1 cellular context compared by ENCODE assay signal in the genomic region with DNA sequence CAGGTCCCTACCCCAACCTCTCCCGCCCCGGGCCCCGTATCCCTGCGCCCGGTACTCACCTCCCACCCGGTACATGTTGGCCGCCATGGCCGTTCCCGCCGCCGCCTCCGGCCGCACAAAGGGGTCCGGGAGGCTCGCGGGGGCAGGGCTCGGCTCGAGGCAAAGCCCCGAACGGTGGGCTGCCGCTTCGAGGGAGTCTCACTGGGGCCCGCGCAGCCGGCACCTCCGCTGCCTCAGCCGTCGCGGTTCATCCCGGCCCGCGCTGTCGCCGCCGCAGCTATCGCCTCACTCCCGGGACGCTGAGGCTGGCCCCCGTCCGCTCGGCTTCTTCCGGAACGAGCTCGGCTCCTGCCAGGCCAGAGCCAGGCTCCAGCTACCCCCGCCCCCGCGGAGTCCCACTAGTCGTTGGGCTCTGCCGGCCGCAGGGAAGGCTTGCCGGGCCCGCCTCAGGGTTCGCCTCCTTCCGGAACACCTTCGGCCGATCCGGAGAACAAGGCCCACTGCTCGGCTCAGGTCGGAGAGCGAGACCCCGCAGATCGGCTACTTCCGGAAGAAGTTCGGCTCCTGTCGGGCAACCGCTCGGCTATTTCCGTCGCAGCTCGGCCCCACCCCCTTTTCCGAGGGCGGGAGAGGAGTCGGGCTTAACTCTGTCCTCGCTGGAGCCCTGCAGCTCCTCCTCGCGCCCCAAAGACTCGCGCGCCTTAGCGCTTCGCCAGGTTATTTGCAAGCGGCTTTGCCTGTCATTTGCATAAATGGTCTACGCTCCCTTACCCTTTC.
TF ChIP-seq lines count a peak whose summit lies in the region.

TSS of gene MTA2 (minus strand) at position 502 of the 777 bp plus-strand sequence. CDS start at position 87, 415 bp downstream.

TF ChIP-seq in HEK293, 187 proteins besides CTCF, POLR2A, EP300 and RAD21 (continued from another document and continues in another):
- TF ChIP-seq ZNF529 (tag by site-specific recombination; IDR thresholded peaks at IDR 0.05; ENCODE audit: insufficient replicate concordance), result no peak
- no peak for TF ChIP-seq KLF7 (tag by site-specific recombination; IDR thresholded peaks at IDR 0.05; ENCODE audit: borderline replicate concordance)
- TF ChIP-seq SP2 (tag by site-specific recombination; IDR thresholded peaks at IDR 0.05), result peak; percentile 75
- TF ChIP-seq BCL11A (tag by site-specific recombination; IDR thresholded peaks at IDR 0.05; ENCODE audit: low read depth), result no peak
- no peak for TF ChIP-seq ZNF157 (tag by site-specific recombination; IDR thresholded peaks at IDR 0.05)
- no peak for TF ChIP-seq ZNF114 (tag by site-specific recombination; IDR thresholded peaks at IDR 0.05)
- TF ChIP-seq WT1 (tag by site-specific recombination; IDR thresholded peaks at IDR 0.05), result no peak
- peak; percentile 93 for TF ChIP-seq ZNF449 (tag by site-specific recombination; IDR thresholded peaks at IDR 0.05)
- TF ChIP-seq, protein P1, sequence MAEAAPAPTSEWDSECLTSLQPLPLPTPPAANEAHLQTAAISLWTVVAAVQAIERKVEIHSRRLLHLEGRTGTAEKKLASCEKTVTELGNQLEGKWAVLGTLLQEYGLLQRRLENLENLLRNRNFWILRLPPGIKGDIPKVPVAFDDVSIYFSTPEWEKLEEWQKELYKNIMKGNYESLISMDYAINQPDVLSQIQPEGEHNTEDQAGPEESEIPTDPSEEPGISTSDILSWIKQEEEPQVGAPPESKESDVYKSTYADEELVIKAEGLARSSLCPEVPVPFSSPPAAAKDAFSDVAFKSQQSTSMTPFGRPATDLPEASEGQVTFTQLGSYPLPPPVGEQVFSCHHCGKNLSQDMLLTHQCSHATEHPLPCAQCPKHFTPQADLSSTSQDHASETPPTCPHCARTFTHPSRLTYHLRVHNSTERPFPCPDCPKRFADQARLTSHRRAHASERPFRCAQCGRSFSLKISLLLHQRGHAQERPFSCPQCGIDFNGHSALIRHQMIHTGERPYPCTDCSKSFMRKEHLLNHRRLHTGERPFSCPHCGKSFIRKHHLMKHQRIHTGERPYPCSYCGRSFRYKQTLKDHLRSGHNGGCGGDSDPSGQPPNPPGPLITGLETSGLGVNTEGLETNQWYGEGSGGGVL (tag by site-specific recombination; IDR thresholded peaks at IDR 0.05), result no peak
- TF ChIP-seq, protein P2, sequence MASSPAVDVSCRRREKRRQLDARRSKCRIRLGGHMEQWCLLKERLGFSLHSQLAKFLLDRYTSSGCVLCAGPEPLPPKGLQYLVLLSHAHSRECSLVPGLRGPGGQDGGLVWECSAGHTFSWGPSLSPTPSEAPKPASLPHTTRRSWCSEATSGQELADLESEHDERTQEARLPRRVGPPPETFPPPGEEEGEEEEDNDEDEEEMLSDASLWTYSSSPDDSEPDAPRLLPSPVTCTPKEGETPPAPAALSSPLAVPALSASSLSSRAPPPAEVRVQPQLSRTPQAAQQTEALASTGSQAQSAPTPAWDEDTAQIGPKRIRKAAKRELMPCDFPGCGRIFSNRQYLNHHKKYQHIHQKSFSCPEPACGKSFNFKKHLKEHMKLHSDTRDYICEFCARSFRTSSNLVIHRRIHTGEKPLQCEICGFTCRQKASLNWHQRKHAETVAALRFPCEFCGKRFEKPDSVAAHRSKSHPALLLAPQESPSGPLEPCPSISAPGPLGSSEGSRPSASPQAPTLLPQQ (tag by site-specific recombination; IDR thresholded peaks at IDR 0.05), result no peak; the same call in none of the 2 replicates
- TF ChIP-seq ZNF155 (tag by site-specific recombination; IDR thresholded peaks at IDR 0.05), result no peak
- no peak for TF ChIP-seq KLF8 (tag by site-specific recombination; IDR thresholded peaks at IDR 0.05)
- TF ChIP-seq ZNF555 (tag by site-specific recombination; conservative IDR thresholded peaks at IDR 0.05), result no peak
- no peak for TF ChIP-seq ZNF473 (tag by site-specific recombination; IDR thresholded peaks at IDR 0.05)
- TF ChIP-seq, protein P3, sequence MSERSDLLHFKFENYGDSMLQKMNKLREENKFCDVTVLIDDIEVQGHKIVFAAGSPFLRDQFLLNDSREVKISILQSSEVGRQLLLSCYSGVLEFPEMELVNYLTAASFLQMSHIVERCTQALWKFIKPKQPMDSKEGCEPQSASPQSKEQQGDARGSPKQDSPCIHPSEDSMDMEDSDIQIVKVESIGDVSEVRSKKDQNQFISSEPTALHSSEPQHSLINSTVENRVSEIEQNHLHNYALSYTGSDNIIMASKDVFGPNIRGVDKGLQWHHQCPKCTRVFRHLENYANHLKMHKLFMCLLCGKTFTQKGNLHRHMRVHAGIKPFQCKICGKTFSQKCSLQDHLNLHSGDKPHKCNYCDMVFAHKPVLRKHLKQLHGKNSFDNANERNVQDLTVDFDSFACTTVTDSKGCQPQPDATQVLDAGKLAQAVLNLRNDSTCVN (tag by site-specific recombination; optimal IDR thresholded peaks at IDR 0.05), result peak; percentile 75
- TF ChIP-seq ZNF292 (tag by site-specific recombination; IDR thresholded peaks at IDR 0.05; ENCODE audit: borderline replicate concordance, low read depth), result no peak
- TF ChIP-seq KLF10 (tag by site-specific recombination; IDR thresholded peaks at IDR 0.05), result peak; percentile 39; the same call in 1 of the 2 replicates
- no peak for TF ChIP-seq ZNF768 (tag by site-specific recombination; IDR thresholded peaks at IDR 0.05)
- TF ChIP-seq ZNF223 (tag by site-specific recombination; IDR thresholded peaks at IDR 0.05), result no peak
- TF ChIP-seq ZNF248 (tag by site-specific recombination; IDR thresholded peaks at IDR 0.05), result no peak
- peak; percentile 35 for TF ChIP-seq ZFHX2 (tag by site-specific recombination; conservative IDR thresholded peaks at IDR 0.05)
- TF ChIP-seq ZNF76 (tag by site-specific recombination; IDR thresholded peaks at IDR 0.05; ENCODE audit: borderline replicate concordance, low read depth), result 0 out of 2 replicates have a peak, but pooled peaks have one; percentile 46
- TF ChIP-seq ZNF791 (tag by site-specific recombination; IDR thresholded peaks at IDR 0.05), result no peak
- no peak for TF ChIP-seq ZNF510 (tag by site-specific recombination; IDR thresholded peaks at IDR 0.05; ENCODE audit: insufficient replicate concordance)
- TF ChIP-seq, protein P4, sequence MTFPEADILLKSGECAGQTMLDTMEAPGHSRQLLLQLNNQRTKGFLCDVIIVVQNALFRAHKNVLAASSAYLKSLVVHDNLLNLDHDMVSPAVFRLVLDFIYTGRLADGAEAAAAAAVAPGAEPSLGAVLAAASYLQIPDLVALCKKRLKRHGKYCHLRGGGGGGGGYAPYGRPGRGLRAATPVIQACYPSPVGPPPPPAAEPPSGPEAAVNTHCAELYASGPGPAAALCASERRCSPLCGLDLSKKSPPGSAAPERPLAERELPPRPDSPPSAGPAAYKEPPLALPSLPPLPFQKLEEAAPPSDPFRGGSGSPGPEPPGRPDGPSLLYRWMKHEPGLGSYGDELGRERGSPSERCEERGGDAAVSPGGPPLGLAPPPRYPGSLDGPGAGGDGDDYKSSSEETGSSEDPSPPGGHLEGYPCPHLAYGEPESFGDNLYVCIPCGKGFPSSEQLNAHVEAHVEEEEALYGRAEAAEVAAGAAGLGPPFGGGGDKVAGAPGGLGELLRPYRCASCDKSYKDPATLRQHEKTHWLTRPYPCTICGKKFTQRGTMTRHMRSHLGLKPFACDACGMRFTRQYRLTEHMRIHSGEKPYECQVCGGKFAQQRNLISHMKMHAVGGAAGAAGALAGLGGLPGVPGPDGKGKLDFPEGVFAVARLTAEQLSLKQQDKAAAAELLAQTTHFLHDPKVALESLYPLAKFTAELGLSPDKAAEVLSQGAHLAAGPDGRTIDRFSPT (tag by site-specific recombination; IDR thresholded peaks at IDR 0.05), result no peak
- TF ChIP-seq ZNF488 (tag by site-specific recombination; IDR thresholded peaks at IDR 0.05), result no peak
- TF ChIP-seq ZNF654 (tag by site-specific recombination; IDR thresholded peaks at IDR 0.05; ENCODE audit: low read depth), result no peak
- TF ChIP-seq, protein P5, sequence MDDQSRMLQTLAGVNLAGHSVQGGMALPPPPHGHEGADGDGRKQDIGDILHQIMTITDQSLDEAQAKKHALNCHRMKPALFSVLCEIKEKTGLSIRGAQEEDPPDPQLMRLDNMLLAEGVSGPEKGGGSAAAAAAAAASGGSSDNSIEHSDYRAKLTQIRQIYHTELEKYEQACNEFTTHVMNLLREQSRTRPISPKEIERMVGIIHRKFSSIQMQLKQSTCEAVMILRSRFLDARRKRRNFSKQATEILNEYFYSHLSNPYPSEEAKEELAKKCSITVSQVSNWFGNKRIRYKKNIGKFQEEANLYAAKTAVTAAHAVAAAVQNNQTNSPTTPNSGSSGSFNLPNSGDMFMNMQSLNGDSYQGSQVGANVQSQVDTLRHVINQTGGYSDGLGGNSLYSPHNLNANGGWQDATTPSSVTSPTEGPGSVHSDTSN (CRISPR knock-in tag; IDR thresholded peaks at IDR 0.05), result no peak
- no peak for TF ChIP-seq ZNF26 (tag by site-specific recombination; IDR thresholded peaks at IDR 0.05)
- no peak for TF ChIP-seq SALL2 (tag by site-specific recombination; IDR thresholded peaks at IDR 0.05; ENCODE audit: borderline replicate concordance)
- TF ChIP-seq YY2 (tag by site-specific recombination; IDR thresholded peaks at IDR 0.05), result peak; percentile 52; the same call in 1 of the 2 replicates
- TF ChIP-seq, protein P6, sequence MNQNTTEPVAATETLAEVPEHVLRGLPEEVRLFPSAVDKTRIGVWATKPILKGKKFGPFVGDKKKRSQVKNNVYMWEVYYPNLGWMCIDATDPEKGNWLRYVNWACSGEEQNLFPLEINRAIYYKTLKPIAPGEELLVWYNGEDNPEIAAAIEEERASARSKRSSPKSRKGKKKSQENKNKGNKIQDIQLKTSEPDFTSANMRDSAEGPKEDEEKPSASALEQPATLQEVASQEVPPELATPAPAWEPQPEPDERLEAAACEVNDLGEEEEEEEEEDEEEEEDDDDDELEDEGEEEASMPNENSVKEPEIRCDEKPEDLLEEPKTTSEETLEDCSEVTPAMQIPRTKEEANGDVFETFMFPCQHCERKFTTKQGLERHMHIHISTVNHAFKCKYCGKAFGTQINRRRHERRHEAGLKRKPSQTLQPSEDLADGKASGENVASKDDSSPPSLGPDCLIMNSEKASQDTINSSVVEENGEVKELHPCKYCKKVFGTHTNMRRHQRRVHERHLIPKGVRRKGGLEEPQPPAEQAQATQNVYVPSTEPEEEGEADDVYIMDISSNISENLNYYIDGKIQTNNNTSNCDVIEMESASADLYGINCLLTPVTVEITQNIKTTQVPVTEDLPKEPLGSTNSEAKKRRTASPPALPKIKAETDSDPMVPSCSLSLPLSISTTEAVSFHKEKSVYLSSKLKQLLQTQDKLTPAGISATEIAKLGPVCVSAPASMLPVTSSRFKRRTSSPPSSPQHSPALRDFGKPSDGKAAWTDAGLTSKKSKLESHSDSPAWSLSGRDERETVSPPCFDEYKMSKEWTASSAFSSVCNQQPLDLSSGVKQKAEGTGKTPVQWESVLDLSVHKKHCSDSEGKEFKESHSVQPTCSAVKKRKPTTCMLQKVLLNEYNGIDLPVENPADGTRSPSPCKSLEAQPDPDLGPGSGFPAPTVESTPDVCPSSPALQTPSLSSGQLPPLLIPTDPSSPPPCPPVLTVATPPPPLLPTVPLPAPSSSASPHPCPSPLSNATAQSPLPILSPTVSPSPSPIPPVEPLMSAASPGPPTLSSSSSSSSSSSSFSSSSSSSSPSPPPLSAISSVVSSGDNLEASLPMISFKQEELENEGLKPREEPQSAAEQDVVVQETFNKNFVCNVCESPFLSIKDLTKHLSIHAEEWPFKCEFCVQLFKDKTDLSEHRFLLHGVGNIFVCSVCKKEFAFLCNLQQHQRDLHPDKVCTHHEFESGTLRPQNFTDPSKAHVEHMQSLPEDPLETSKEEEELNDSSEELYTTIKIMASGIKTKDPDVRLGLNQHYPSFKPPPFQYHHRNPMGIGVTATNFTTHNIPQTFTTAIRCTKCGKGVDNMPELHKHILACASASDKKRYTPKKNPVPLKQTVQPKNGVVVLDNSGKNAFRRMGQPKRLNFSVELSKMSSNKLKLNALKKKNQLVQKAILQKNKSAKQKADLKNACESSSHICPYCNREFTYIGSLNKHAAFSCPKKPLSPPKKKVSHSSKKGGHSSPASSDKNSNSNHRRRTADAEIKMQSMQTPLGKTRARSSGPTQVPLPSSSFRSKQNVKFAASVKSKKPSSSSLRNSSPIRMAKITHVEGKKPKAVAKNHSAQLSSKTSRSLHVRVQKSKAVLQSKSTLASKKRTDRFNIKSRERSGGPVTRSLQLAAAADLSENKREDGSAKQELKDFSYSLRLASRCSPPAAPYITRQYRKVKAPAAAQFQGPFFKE (tag by site-specific recombination; IDR thresholded peaks at IDR 0.05; ENCODE audit: borderline replicate concordance), result no peak
- no peak for TF ChIP-seq ZBTB21 (tag by site-specific recombination; IDR thresholded peaks at IDR 0.05)
- peak; percentile 84 for TF ChIP-seq ZBTB20 (tag by site-specific recombination; IDR thresholded peaks at IDR 0.05)
